22 cellular contexts compared by ENCODE assay signal in the genomic region with DNA sequence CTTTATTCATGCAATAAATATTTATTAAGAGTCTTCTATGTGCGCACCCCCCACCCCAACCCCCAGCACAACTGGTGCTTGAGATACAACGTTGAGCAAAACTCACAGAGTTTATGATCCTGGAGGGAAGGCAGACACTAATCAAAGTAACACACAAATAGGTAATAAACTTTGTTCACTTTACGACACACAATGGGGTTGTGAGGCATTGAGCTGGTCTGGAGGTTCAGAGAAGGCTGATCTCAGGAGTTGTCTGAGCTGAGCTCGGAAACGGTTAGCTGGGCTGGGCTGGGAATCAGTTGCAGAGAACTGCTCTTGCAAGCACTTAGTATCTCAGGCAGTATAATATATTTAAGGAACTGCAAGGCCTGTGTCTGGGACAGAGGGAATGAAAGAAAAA.
"Had no signal": no experiment of that assay in that cellular context is flagged by ENCODE, and none has a peak within 500 bp of the region (broad histone marks: within the 10 kb centered on the region; RNA-seq: fewer than 3 reads in every experiment).

No MANE protein-coding gene starts in this region.

- H3K4me1 ChIP-seq: colonic mucosa, foreskin keratinocyte, left lung had no signal

- H3K36me3 ChIP-seq: colonic mucosa, esophagus muscularis mucosa, gastroesophageal sphincter, heart left ventricle, left lung, lower lobe of right lung had no signal

- H3K9me3 ChIP-seq: colonic mucosa, esophagus muscularis mucosa, gastroesophageal sphincter, heart left ventricle, left lung, lower lobe of right lung had no signal

- H3K4me3 ChIP-seq: colonic mucosa, esophagus muscularis mucosa, gastroesophageal sphincter, heart left ventricle, left lung, lower lobe of right lung had no signal

- FAIRE-seq: keratinocyte had no signal

- H3K27ac ChIP-seq: colonic mucosa, epithelial cell of prostate, esophagus muscularis mucosa, foreskin keratinocyte, gastroesophageal sphincter, heart left ventricle, left lung, lower lobe of right lung had no signal

- H3K4me1 Mint-ChIP-seq: central memory CD8-positive, alpha-beta T cell; endodermal cell had no signal

- DNase-seq: cerebellar nuclear complex; colonic mucosa; cortex of kidney; effector CD8-positive, alpha-beta T cell; effector memory CD8-positive, alpha-beta T cell; endodermal cell; erythroblast; foreskin keratinocyte; heart left ventricle; hippocampal formation; kidney glomerular epithelial cell; left lung; left ventricle myocardium superior; lower lobe of right lung; mesendoderm; midbrain had no signal

- H3K27ac Mint-ChIP-seq: dendritic cell treated with granulocyte-macrophage colony-stimulating factor and Interleukin-4, amounts not matched to agents 40 ng/mL and 50 ng/mL, for 4 days; endodermal cell had no signal

- H3K4me3 Mint-ChIP-seq: central memory CD8-positive, alpha-beta T cell; dendritic cell treated with granulocyte-macrophage colony-stimulating factor and Interleukin-4, amounts not matched to agents 40 ng/mL and 50 ng/mL, for 4 days; effector memory CD8-positive, alpha-beta T cell; endodermal cell had no signal

- H3K9me3 Mint-ChIP-seq: central memory CD8-positive, alpha-beta T cell; dendritic cell treated with granulocyte-macrophage colony-stimulating factor and Interleukin-4, amounts not matched to agents 40 ng/mL and 50 ng/mL, for 4 days; effector memory CD8-positive, alpha-beta T cell; endodermal cell had no signal

- H3K27me3 ChIP-seq: colonic mucosa, esophagus muscularis mucosa, foreskin keratinocyte, gastroesophageal sphincter, heart left ventricle, left lung had no signal

- H3K27me3 Mint-ChIP-seq: central memory CD8-positive, alpha-beta T cell; dendritic cell treated with granulocyte-macrophage colony-stimulating factor and Interleukin-4, amounts not matched to agents 40 ng/mL and 50 ng/mL, for 4 days; effector memory CD8-positive, alpha-beta T cell had no signal
